Comparison of ENCODE assay signal across 9 cellular contexts in genomic region chr11:66266378-66267038, GRCh38. TPM values are rescaled to one million over a fixed set of nuclear protein-coding genes. Genes with fewer than 3 reads are reported as not detected.
DNase-seq lines count a peak whose midpoint lies in the region; ATAC-seq and TF ChIP-seq lines count a peak whose summit lies in the region.
"Had no signal": no experiment of that assay in that cellular context is flagged by ENCODE, and none has a peak within 500 bp of the region (broad histone marks: within the 10 kb centered on the region; RNA-seq: fewer than 3 reads in every experiment).

No MANE protein-coding gene starts in this region.

- H3K9me2 ChIP-seq in MM.1S (replicated peaks; ENCODE audit: insufficient read depth, low read length) = no peaks in the 10 kb centered on the region

- peaks cover 11% of the 10 kb centered on the region; the same call in 1 of the 2 replicates for H3K36me3 ChIP-seq in BE2C
- H3K36me3 ChIP-seq in MM.1S (replicated peaks; ENCODE audit: insufficient read depth, low read length) = no peaks in the 10 kb centered on the region
- H3K36me3 ChIP-seq in duodenal mucosa (ENCODE audit: control insufficient read depth in 1 of 2, insufficient read depth in 2 of 2, low read length in 2 of 2) = peaks cover 16 to 40% of the 10 kb centered on the region in 2 donors
- no peaks in the 10 kb centered on the region for H3K36me3 ChIP-seq in neural progenitor cell

- peak overlapping the region; percentile 97 for H3K4me3 ChIP-seq in BE2C (ENCODE audit: low read depth, low read length)
- no peak overlapping the region for H3K4me3 ChIP-seq in MM.1S (ENCODE audit: low read length)
- peak overlapping the region in 1 of 2 donors; percentile 73 for H3K4me3 ChIP-seq in duodenal mucosa (ENCODE audit: low read depth in 1 of 2, low read length in 2 of 2)
- H3K4me3 ChIP-seq in neural progenitor cell = peak overlapping the region; percentile 76

- H3K27me3 Mint-ChIP-seq in neural progenitor cell (ENCODE audit: insufficient read depth, low read depth) = peaks cover 13% of the 10 kb centered on the region

- no peak for TF ChIP-seq CTCF in BE2C (IDR thresholded peaks at IDR 0.05; ENCODE audit: low read depth, low read length)
- no peak for TF ChIP-seq CTCF in MM.1S (IDR thresholded peaks at IDR 0.05; ENCODE audit: low read length)
- TF ChIP-seq CTCF in neural progenitor cell (IDR thresholded peaks at IDR 0.05) = no peak
- TF ChIP-seq CTCF in omental fat pad (IDR thresholded peaks at IDR 0.05) = no peak

- ATAC-seq in omental fat pad (ENCODE audit: low FRiP score) (no peak), sciatic nerve (no peak), HG02759 (IDR thresholded peaks at IDR 0.05; ENCODE audit: unreplicated experiment) (no peak)

- peaks cover 10% of the 10 kb centered on the region for H3K36me3 Mint-ChIP-seq in neural progenitor cell

- H3K79me2 ChIP-seq in MM.1S (ENCODE audit: low read length) (peaks cover 27% of the 10 kb centered on the region), neural progenitor cell (ENCODE audit: low read depth) (peaks cover 25% of the 10 kb centered on the region)

- H4K20me1 ChIP-seq in MM.1S (ENCODE audit: insufficient read depth, low read length) (no peaks in the 10 kb centered on the region), neural progenitor cell (ENCODE audit: low read depth) (peaks cover 42% of the 10 kb centered on the region)

- no peak overlapping the region; the same call in 1 of the 2 replicates for H3K9ac ChIP-seq in MM.1S (ENCODE audit: low read length)
- peak overlapping the region in 1 of 2 donors; percentile 25 for H3K9ac ChIP-seq in duodenal mucosa (ENCODE audit: low read depth in 1 of 2, low read length in 2 of 2)
- no peak overlapping the region for H3K9ac ChIP-seq in neural progenitor cell

- peaks cover 19% of the 10 kb centered on the region for H3K4me1 Mint-ChIP-seq in neural progenitor cell

- H3K27me3 ChIP-seq in BE2C (no peaks in the 10 kb centered on the region), MM.1S (replicated peaks; ENCODE audit: insufficient read depth, low read length) (no peaks in the 10 kb centered on the region), duodenal mucosa (ENCODE audit: control insufficient read depth in 1 of 2, insufficient read depth in 2 of 2, low read length in 2 of 2) (no peaks in the 10 kb centered on the region), neural progenitor cell (no peaks in the 10 kb centered on the region)

- H3K9me3 Mint-ChIP-seq in neural progenitor cell = no peaks in the 10 kb centered on the region

- H3K27ac Mint-ChIP-seq in neural progenitor cell = no peak overlapping the region

- H3K4me2 ChIP-seq in MM.1S (ENCODE audit: low read depth, low read length) = peak overlapping the region; percentile 94; the same call in 1 of the 2 replicates
- H3K4me2 ChIP-seq in neural progenitor cell = peak overlapping the region; percentile 93

- H2AFZ ChIP-seq in MM.1S (ENCODE audit: low read length) = no peak overlapping the region
- H2AFZ ChIP-seq in neural progenitor cell (replicated peaks) = no peak overlapping the region

- DNase-seq in BE2C (no peak), MM.1S (no peak), neural progenitor cell (ENCODE audit: low spot score) (no peak), NCI-H510A treated with DMSO at 0.1 percent for 48 hours (lab: John Stamatoyannopoulos, UW) (no peak), omental fat pad (ENCODE audit: low spot score) (no peak), sciatic nerve (ENCODE audit: low spot score) (no peak)

- H3K9me3 ChIP-seq in BE2C (no peaks in the 10 kb centered on the region), MM.1S (replicated peaks; ENCODE audit: insufficient read depth, low read length) (no peaks in the 10 kb centered on the region), duodenal mucosa (ENCODE audit: control insufficient read depth in 1 of 2, low read length in 2 of 2) (no peaks in the 10 kb centered on the region), neural progenitor cell (ENCODE audit: low read depth) (no peaks in the 10 kb centered on the region)

- H3F3A ChIP-seq in MM.1S (ENCODE audit: insufficient read depth, low read length) (peaks cover 12% of the 10 kb centered on the region; the same call in 1 of the 2 replicates), neural progenitor cell (ENCODE audit: low read depth) (peaks cover 34% of the 10 kb centered on the region)

- intact Hi-C loops in sciatic nerve (cut with DNase I) = no loop called here

- peak overlapping the region; percentile 97 for H3K4me3 Mint-ChIP-seq in neural progenitor cell

- no peaks in the 10 kb centered on the region; the same call in 1 of the 2 replicates for H3K4me1 ChIP-seq in BE2C
- peaks cover 11% of the 10 kb centered on the region; the same call in 1 of the 2 replicates for H3K4me1 ChIP-seq in MM.1S (ENCODE audit: low read length)
- H3K4me1 ChIP-seq in duodenal mucosa (ENCODE audit: control insufficient read depth in 1 of 2, insufficient read depth in 2 of 2, low read length in 2 of 2) = peaks cover 18 to 21% of the 10 kb centered on the region in 2 donors
- peaks cover 12% of the 10 kb centered on the region for H3K4me1 ChIP-seq in neural progenitor cell

- H3K27ac ChIP-seq in MM.1S (ENCODE audit: low read length) (no peak overlapping the region), duodenal mucosa (ENCODE audit: low read depth, low read length) (peak overlapping the region; percentile 6), neural progenitor cell (no peak overlapping the region)

RNA-seq across cellular contexts. Expression of gene RAB1B, which starts 1.9 kb away (rescaled TPM):
- 263 TPM for polyA plus RNA-seq in BE2C (2012; ENCODE audit: insufficient read depth, insufficient read length, low read depth)
- total RNA-seq in neural progenitor cell (ENCODE audit: low replicate concordance) (54.0 and 85.5 TPM in 2 replicates), omental fat pad (100 to 1,000 TPM in 1 of 4 donors, 10 to 100 TPM in 3; 74.0 to 107 (median 87.1) TPM), sciatic nerve (112 TPM)

RNA-seq across cellular contexts. Expression of gene KLC2, which starts 9.0 kb away (rescaled TPM):
- 79.2 TPM for polyA plus RNA-seq in BE2C (2012; ENCODE audit: insufficient read depth, insufficient read length, low read depth)
- total RNA-seq in neural progenitor cell (ENCODE audit: low replicate concordance) = 10.6 and 38.2 TPM in 2 replicates
- 10 to 100 TPM in 2 of 4 donors, 1 to 10 TPM in 2; 9.5 to 15.9 (median 11.9) TPM for total RNA-seq in omental fat pad
- total RNA-seq in sciatic nerve = 24.6 TPM

RNA-seq across cellular contexts. Expression of gene CNIH2, which starts 11.5 kb away (rescaled TPM):
- 8.1 TPM for polyA plus RNA-seq in BE2C (2012; ENCODE audit: insufficient read depth, insufficient read length, low read depth)
- 5.6 and 5.7 TPM in 2 replicates for total RNA-seq in neural progenitor cell (ENCODE audit: low replicate concordance)
- not detected for total RNA-seq in omental fat pad
- 1.3 TPM for total RNA-seq in sciatic nerve

RNA-seq across cellular contexts. Expression of gene YIF1A, which starts 22.4 kb away (rescaled TPM):
- polyA plus RNA-seq in BE2C (2012; ENCODE audit: insufficient read depth, insufficient read length, low read depth) = 314 TPM
- total RNA-seq in neural progenitor cell (ENCODE audit: low replicate concordance) (19.0 and 41.0 TPM in 2 replicates), omental fat pad (100 to 1,000 TPM in 1 of 4 donors, 10 to 100 TPM in 3; 57.1 to 116 (median 63.4) TPM), sciatic nerve (61.1 TPM)

RNA-seq across cellular contexts. Expression of gene TMEM151A, which starts 25.2 kb away (rescaled TPM):
- polyA plus RNA-seq in BE2C (2012; ENCODE audit: insufficient read depth, insufficient read length, low read depth) = 16.8 TPM
- total RNA-seq in neural progenitor cell (ENCODE audit: low replicate concordance) = 0.03 TPM in 1 of 2 replicates, not detected in the other
- total RNA-seq in omental fat pad = 10 to 100 TPM in 1 of 4 donors, 1 to 10 TPM in 2, not detected in 1; 1.6 to 14.8 (median 9.1) TPM
- total RNA-seq in sciatic nerve = 0.31 TPM
- total RNA-seq: endothelial cell of umbilical vein had no signal
- polyA plus RNA-seq: endothelial cell of umbilical vein had no signal
